Comparison of ENCODE assay signal across 1 cellular context in genomic region chr5:56829137-56829536, GRCh38.
TF ChIP-seq lines count a peak whose summit lies in the region.

No MANE protein-coding gene starts in this region.

TF ChIP-seq in GM23338, 12 proteins besides CTCF, POLR2A, EP300 and RAD21 (continued from another document):
- TF ChIP-seq, protein P1, sequence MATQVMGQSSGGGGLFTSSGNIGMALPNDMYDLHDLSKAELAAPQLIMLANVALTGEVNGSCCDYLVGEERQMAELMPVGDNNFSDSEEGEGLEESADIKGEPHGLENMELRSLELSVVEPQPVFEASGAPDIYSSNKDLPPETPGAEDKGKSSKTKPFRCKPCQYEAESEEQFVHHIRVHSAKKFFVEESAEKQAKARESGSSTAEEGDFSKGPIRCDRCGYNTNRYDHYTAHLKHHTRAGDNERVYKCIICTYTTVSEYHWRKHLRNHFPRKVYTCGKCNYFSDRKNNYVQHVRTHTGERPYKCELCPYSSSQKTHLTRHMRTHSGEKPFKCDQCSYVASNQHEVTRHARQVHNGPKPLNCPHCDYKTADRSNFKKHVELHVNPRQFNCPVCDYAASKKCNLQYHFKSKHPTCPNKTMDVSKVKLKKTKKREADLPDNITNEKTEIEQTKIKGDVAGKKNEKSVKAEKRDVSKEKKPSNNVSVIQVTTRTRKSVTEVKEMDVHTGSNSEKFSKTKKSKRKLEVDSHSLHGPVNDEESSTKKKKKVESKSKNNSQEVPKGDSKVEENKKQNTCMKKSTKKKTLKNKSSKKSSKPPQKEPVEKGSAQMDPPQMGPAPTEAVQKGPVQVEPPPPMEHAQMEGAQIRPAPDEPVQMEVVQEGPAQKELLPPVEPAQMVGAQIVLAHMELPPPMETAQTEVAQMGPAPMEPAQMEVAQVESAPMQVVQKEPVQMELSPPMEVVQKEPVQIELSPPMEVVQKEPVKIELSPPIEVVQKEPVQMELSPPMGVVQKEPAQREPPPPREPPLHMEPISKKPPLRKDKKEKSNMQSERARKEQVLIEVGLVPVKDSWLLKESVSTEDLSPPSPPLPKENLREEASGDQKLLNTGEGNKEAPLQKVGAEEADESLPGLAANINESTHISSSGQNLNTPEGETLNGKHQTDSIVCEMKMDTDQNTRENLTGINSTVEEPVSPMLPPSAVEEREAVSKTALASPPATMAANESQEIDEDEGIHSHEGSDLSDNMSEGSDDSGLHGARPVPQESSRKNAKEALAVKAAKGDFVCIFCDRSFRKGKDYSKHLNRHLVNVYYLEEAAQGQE (IDR thresholded peaks at IDR 0.05; ENCODE audit: unreplicated experiment) = no peak
- no peak for TF ChIP-seq STAT1 (IDR thresholded peaks at IDR 0.05; ENCODE audit: unreplicated experiment)
- TF ChIP-seq CREB1 (CRISPR knock-in tag; IDR thresholded peaks at IDR 0.05; ENCODE audit: low read depth) = no peak
- TF ChIP-seq ZNF331 (CRISPR knock-in tag; IDR thresholded peaks at IDR 0.05; ENCODE audit: low read depth) = no peak
- no peak for TF ChIP-seq EZH2 (IDR thresholded peaks at IDR 0.05; ENCODE audit: low read depth, unreplicated experiment)
- no peak for TF ChIP-seq ZNF114 (CRISPR knock-in tag; IDR thresholded peaks at IDR 0.05)
- no peak for TF ChIP-seq JUNB (IDR thresholded peaks at IDR 0.05; ENCODE audit: unreplicated experiment)
